ENCODE assay signal across 1 cellular context in the genomic region with DNA sequence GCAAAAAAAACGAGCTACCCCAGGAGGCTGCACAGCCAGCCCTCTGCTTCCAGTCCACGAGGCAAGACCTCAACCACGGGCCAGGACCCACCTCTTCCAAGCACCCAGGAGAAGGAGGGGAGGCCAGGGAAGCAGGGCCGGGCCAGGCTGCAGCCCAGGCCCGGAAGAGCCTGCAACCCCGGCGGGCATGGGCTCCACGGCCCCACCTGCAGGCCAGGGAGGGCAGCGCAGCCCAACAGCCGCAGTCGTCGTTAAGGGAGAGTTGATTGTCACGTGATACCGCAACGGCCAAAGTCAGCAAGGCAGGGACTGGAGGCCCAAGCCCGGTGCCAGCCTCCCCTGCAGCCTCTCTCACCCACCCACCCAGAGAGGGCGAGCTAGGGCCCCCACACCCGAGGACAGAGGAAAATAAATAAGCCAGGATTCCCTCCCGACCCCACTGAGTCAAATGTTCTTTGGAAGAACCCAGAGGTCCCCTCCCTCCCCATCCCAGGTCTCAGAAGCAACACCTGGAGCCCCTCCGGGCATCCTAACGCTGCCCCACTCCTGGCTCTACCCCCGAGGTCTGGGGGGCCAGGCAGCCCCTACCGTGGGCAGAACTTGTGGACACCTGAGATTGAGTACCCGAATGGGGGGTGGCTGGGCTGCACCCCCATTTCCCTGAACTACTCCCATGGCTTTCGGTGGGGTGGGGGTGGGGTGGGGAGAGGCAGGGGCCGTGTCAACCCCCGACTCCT.
TF ChIP-seq lines count a peak whose summit lies in the region.

No MANE protein-coding gene starts in this region.

TF ChIP-seq in K562, 482 proteins besides CTCF, POLR2A, EP300 and RAD21 (continued from another document and continues in another):
- TF ChIP-seq HCFC1 (IDR thresholded peaks at IDR 0.05; ENCODE audit: low read depth, low read length) (peak; percentile 45; the same call in 1 of the 2 replicates), NCOA1 (IDR thresholded peaks at IDR 0.05; ENCODE audit: low read depth) (no peak), RCOR1 (IDR thresholded peaks at IDR 0.05; ENCODE audit: borderline replicate concordance in 1 of 2, low read depth in 2 of 2, low read length in 2 of 2) (peak in 1 of 2 experiments; percentile 39; a peak in 1 of 4 replicates), NFYB (IDR thresholded peaks at IDR 0.05; ENCODE audit: extremely low read depth, insufficient read length) (no peak), CHCHD3 (CRISPR knock-in tag; IDR thresholded peaks at IDR 0.05) (no peak), MBD2 (IDR thresholded peaks at IDR 0.05; ENCODE audit: borderline replicate concordance, low read depth) (0 out of 2 replicates have a peak, but pooled peaks have one; percentile 12), ZNF217 (CRISPR knock-in tag; IDR thresholded peaks at IDR 0.05) (no peak), POU5F1 (IDR thresholded peaks at IDR 0.05; ENCODE audit: borderline replicate concordance, low read depth, low read length, partially characterized antibody) (no peak), CEBPB (tag; IDR thresholded peaks at IDR 0.05) (no peak), GABPB1 (CRISPR knock-in tag; IDR thresholded peaks at IDR 0.05) (peak; percentile 47; the same call in 1 of the 2 replicates), GATA2 (CRISPR knock-in tag; IDR thresholded peaks at IDR 0.05) (no peak), PHB (CRISPR knock-in tag; IDR thresholded peaks at IDR 0.05) (no peak), SMC3 (conservative IDR thresholded peaks at IDR 0.05; ENCODE audit: insufficient read depth, low read depth, low read length) (peak; percentile 45), ZBTB1 (CRISPR knock-in tag; IDR thresholded peaks at IDR 0.05; ENCODE audit: borderline replicate concordance, low read depth) (no peak), TSC22D4 (tag; IDR thresholded peaks at IDR 0.05) (no peak), LEF1 (IDR thresholded peaks at IDR 0.05) (no peak), MAZ (CRISPR knock-in tag; conservative IDR thresholded peaks at IDR 0.05 in 1 of 2, IDR thresholded peaks at IDR 0.05 in 1 of 2) (peak; percentile 67 to 88), ZNF311 (CRISPR knock-in tag; IDR thresholded peaks at IDR 0.05) (no peak), SMARCB1 (IDR thresholded peaks at IDR 0.05; ENCODE audit: insufficient read length, low read depth) (no peak), RBFOX2 (IDR thresholded peaks at IDR 0.05; ENCODE audit: low read depth, low read length) (peak; percentile 46), SLC30A9 (CRISPR knock-in tag; IDR thresholded peaks at IDR 0.05) (no peak)
- TF ChIP-seq, protein P1, sequence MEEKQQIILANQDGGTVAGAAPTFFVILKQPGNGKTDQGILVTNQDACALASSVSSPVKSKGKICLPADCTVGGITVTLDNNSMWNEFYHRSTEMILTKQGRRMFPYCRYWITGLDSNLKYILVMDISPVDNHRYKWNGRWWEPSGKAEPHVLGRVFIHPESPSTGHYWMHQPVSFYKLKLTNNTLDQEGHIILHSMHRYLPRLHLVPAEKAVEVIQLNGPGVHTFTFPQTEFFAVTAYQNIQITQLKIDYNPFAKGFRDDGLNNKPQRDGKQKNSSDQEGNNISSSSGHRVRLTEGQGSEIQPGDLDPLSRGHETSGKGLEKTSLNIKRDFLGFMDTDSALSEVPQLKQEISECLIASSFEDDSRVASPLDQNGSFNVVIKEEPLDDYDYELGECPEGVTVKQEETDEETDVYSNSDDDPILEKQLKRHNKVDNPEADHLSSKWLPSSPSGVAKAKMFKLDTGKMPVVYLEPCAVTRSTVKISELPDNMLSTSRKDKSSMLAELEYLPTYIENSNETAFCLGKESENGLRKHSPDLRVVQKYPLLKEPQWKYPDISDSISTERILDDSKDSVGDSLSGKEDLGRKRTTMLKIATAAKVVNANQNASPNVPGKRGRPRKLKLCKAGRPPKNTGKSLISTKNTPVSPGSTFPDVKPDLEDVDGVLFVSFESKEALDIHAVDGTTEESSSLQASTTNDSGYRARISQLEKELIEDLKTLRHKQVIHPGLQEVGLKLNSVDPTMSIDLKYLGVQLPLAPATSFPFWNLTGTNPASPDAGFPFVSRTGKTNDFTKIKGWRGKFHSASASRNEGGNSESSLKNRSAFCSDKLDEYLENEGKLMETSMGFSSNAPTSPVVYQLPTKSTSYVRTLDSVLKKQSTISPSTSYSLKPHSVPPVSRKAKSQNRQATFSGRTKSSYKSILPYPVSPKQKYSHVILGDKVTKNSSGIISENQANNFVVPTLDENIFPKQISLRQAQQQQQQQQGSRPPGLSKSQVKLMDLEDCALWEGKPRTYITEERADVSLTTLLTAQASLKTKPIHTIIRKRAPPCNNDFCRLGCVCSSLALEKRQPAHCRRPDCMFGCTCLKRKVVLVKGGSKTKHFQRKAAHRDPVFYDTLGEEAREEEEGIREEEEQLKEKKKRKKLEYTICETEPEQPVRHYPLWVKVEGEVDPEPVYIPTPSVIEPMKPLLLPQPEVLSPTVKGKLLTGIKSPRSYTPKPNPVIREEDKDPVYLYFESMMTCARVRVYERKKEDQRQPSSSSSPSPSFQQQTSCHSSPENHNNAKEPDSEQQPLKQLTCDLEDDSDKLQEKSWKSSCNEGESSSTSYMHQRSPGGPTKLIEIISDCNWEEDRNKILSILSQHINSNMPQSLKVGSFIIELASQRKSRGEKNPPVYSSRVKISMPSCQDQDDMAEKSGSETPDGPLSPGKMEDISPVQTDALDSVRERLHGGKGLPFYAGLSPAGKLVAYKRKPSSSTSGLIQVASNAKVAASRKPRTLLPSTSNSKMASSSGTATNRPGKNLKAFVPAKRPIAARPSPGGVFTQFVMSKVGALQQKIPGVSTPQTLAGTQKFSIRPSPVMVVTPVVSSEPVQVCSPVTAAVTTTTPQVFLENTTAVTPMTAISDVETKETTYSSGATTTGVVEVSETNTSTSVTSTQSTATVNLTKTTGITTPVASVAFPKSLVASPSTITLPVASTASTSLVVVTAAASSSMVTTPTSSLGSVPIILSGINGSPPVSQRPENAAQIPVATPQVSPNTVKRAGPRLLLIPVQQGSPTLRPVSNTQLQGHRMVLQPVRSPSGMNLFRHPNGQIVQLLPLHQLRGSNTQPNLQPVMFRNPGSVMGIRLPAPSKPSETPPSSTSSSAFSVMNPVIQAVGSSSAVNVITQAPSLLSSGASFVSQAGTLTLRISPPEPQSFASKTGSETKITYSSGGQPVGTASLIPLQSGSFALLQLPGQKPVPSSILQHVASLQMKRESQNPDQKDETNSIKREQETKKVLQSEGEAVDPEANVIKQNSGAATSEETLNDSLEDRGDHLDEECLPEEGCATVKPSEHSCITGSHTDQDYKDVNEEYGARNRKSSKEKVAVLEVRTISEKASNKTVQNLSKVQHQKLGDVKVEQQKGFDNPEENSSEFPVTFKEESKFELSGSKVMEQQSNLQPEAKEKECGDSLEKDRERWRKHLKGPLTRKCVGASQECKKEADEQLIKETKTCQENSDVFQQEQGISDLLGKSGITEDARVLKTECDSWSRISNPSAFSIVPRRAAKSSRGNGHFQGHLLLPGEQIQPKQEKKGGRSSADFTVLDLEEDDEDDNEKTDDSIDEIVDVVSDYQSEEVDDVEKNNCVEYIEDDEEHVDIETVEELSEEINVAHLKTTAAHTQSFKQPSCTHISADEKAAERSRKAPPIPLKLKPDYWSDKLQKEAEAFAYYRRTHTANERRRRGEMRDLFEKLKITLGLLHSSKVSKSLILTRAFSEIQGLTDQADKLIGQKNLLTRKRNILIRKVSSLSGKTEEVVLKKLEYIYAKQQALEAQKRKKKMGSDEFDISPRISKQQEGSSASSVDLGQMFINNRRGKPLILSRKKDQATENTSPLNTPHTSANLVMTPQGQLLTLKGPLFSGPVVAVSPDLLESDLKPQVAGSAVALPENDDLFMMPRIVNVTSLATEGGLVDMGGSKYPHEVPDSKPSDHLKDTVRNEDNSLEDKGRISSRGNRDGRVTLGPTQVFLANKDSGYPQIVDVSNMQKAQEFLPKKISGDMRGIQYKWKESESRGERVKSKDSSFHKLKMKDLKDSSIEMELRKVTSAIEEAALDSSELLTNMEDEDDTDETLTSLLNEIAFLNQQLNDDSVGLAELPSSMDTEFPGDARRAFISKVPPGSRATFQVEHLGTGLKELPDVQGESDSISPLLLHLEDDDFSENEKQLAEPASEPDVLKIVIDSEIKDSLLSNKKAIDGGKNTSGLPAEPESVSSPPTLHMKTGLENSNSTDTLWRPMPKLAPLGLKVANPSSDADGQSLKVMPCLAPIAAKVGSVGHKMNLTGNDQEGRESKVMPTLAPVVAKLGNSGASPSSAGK (IDR thresholded peaks at IDR 0.05), result no peak; the same call in 1 of the 2 replicates
- TF ChIP-seq, protein P2, sequence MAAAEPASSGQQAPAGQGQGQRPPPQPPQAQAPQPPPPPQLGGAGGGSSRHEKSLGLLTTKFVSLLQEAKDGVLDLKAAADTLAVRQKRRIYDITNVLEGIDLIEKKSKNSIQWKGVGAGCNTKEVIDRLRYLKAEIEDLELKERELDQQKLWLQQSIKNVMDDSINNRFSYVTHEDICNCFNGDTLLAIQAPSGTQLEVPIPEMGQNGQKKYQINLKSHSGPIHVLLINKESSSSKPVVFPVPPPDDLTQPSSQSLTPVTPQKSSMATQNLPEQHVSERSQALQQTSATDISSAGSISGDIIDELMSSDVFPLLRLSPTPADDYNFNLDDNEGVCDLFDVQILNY (CRISPR knock-in tag; IDR thresholded peaks at IDR 0.05), result no peak
- TF ChIP-seq, protein P3, sequence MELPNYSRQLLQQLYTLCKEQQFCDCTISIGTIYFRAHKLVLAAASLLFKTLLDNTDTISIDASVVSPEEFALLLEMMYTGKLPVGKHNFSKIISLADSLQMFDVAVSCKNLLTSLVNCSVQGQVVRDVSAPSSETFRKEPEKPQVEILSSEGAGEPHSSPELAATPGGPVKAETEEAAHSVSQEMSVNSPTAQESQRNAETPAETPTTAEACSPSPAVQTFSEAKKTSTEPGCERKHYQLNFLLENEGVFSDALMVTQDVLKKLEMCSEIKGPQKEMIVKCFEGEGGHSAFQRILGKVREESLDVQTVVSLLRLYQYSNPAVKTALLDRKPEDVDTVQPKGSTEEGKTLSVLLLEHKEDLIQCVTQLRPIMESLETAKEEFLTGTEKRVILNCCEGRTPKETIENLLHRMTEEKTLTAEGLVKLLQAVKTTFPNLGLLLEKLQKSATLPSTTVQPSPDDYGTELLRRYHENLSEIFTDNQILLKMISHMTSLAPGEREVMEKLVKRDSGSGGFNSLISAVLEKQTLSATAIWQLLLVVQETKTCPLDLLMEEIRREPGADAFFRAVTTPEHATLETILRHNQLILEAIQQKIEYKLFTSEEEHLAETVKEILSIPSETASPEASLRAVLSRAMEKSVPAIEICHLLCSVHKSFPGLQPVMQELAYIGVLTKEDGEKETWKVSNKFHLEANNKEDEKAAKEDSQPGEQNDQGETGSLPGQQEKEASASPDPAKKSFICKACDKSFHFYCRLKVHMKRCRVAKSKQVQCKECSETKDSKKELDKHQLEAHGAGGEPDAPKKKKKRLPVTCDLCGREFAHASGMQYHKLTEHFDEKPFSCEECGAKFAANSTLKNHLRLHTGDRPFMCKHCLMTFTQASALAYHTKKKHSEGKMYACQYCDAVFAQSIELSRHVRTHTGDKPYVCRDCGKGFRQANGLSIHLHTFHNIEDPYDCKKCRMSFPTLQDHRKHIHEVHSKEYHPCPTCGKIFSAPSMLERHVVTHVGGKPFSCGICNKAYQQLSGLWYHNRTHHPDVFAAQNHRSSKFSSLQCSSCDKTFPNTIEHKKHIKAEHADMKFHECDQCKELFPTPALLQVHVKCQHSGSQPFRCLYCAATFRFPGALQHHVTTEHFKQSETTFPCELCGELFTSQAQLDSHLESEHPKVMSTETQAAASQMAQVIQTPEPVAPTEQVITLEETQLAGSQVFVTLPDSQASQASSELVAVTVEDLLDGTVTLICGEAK (IDR thresholded peaks at IDR 0.05), result no peak
- TF ChIP-seq, protein P3 (CRISPR knock-in tag; IDR thresholded peaks at IDR 0.05), result no peak
- TF ChIP-seq, protein P4, sequence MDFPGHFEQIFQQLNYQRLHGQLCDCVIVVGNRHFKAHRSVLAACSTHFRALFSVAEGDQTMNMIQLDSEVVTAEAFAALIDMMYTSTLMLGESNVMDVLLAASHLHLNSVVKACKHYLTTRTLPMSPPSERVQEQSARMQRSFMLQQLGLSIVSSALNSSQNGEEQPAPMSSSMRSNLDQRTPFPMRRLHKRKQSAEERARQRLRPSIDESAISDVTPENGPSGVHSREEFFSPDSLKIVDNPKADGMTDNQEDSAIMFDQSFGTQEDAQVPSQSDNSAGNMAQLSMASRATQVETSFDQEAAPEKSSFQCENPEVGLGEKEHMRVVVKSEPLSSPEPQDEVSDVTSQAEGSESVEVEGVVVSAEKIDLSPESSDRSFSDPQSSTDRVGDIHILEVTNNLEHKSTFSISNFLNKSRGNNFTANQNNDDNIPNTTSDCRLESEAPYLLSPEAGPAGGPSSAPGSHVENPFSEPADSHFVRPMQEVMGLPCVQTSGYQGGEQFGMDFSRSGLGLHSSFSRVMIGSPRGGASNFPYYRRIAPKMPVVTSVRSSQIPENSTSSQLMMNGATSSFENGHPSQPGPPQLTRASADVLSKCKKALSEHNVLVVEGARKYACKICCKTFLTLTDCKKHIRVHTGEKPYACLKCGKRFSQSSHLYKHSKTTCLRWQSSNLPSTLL (IDR thresholded peaks at IDR 0.05), result no peak
- TF ChIP-seq, protein P5, sequence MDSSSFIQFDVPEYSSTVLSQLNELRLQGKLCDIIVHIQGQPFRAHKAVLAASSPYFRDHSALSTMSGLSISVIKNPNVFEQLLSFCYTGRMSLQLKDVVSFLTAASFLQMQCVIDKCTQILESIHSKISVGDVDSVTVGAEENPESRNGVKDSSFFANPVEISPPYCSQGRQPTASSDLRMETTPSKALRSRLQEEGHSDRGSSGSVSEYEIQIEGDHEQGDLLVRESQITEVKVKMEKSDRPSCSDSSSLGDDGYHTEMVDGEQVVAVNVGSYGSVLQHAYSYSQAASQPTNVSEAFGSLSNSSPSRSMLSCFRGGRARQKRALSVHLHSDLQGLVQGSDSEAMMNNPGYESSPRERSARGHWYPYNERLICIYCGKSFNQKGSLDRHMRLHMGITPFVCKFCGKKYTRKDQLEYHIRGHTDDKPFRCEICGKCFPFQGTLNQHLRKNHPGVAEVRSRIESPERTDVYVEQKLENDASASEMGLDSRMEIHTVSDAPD (CRISPR knock-in tag; IDR thresholded peaks at IDR 0.05), result no peak
